In the genomic region with DNA sequence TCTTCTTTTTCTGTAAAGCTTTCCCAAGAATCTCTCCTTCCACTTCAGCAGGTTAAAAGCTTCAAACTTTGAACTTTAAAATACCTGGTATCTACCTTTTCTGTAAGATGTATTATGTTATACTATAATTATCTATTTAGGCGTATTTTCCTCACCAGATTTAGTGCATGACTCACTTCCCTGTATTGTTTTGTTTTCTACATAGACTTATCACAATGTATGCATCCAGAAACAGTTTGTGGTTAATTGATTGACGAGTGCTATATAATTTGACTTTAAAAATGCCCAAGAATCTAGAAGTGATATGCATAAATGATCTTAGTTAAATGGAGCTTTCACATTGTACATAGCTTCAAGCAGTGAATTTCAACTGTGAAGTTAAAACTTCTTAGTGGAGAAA, we compare ENCODE assay signal across 19 cellular contexts.
DNase-seq lines count a peak whose midpoint lies in the region; ATAC-seq, FAIRE-seq and TF ChIP-seq lines count a peak whose summit lies in the region.
"Had no signal": no experiment of that assay in that cellular context is flagged by ENCODE, and none has a peak within 500 bp of the region (broad histone marks: within the 10 kb centered on the region; RNA-seq: fewer than 3 reads in every experiment).

No MANE protein-coding gene starts in this region.

- in situ Hi-C loops in ACHN (cut with HindIII; ENCODE audit: low pct_ligation_motif_present, low pct_unique_long_range_greater_than_20kb, low sequenced_read_pairs), result no loop called here

- H3K9me3 ChIP-seq in astrocyte (ENCODE audit: insufficient read depth, low read depth, low read length), result no peaks in the 10 kb centered on the region

- H3K36me3 ChIP-seq in astrocyte (ENCODE audit: insufficient read depth, low read length), result no peaks in the 10 kb centered on the region

- H3K27ac Mint-ChIP-seq in astrocyte (ENCODE audit: unreplicated experiment), result no peak overlapping the region
- H3K27ac Mint-ChIP-seq: CD4-positive, alpha-beta T cell; H9 had no signal

- TF ChIP-seq CTCF in astrocyte (IDR thresholded peaks at IDR 0.05; ENCODE audit: insufficient read depth, low read depth, low read length) (no peak), foreskin keratinocyte (conservative IDR thresholded peaks at IDR 0.05) (no peak)

- H3K27me3 ChIP-seq in astrocyte (ENCODE audit: insufficient read depth, low read length) (no peaks in the 10 kb centered on the region), foreskin keratinocyte (no peaks in the 10 kb centered on the region)

- no peak overlapping the region for H3K4me3 Mint-ChIP-seq in astrocyte (ENCODE audit: unreplicated experiment)
- H3K4me3 Mint-ChIP-seq: CD4-positive, alpha-beta T cell; H9 had no signal

- no peak for FAIRE-seq in astrocyte (lab: Jason Lieb, UNC)
- FAIRE-seq: GM12878, GM18507, HepG2, HTR-8/SVneo had no signal

- H3K4me1 ChIP-seq in astrocyte (ENCODE audit: insufficient read depth, low read length) (peaks cover 5% of the 10 kb centered on the region), foreskin keratinocyte (peaks cover 7% of the 10 kb centered on the region)

- H3K79me2 ChIP-seq in astrocyte (ENCODE audit: insufficient read depth, low read length), result no peaks in the 10 kb centered on the region

- no peak overlapping the region for H3K27ac ChIP-seq in astrocyte (ENCODE audit: low read depth, low read length)
- no peak overlapping the region for H3K27ac ChIP-seq in foreskin keratinocyte

- no peaks in the 10 kb centered on the region for H3K9me3 Mint-ChIP-seq in astrocyte (ENCODE audit: unreplicated experiment)
- H3K9me3 Mint-ChIP-seq: H9 had no signal

- no peak overlapping the region for H3K9ac ChIP-seq in astrocyte (ENCODE audit: low read length)

- H3K4me2 ChIP-seq in astrocyte (ENCODE audit: low read length), result no peak overlapping the region

- H3K27me3 Mint-ChIP-seq in astrocyte (ENCODE audit: low read depth, unreplicated experiment), result no peaks in the 10 kb centered on the region
- H3K27me3 Mint-ChIP-seq: CD4-positive, alpha-beta T cell had no signal

- DNase-seq in ELR (ENCODE audit: low read depth) (peak; percentile 24), astrocyte (ENCODE audit: low read depth) (peak; percentile 12), dermis blood vessel endothelial cell (peak; percentile 53), foreskin keratinocyte (peak in 1 of 2 donors; percentile 14), ACHN (no peak), T1000 (lab: John Stamatoyannopoulos, UW) (no peak)
- DNase-seq: AML-193; C1 segment of cervical spinal cord; Calu3; CD4-positive, alpha-beta T cell; DMS 273 treated with DMSO at 0.1 percent for 48 hours; GOT3; H9 had no signal

- ATAC-seq in foreskin keratinocyte, result peak; percentile 54
- ATAC-seq in GM21360 (IDR thresholded peaks at IDR 0.05; ENCODE audit: unreplicated experiment), result no peak
- no peak for ATAC-seq in HG03175 (IDR thresholded peaks at IDR 0.05; ENCODE audit: unreplicated experiment)
- ATAC-seq: GM12878, HepG2 had no signal

- no peak overlapping the region for H3K4me3 ChIP-seq in astrocyte (ENCODE audit: insufficient read depth, low read depth, low read length)
- H3K4me3 ChIP-seq: GM12878 had no signal

- H2AFZ ChIP-seq in astrocyte (ENCODE audit: low read depth, low read length), result no peak overlapping the region

- H3K36me3 Mint-ChIP-seq in astrocyte (ENCODE audit: low read depth, unreplicated experiment), result no peaks in the 10 kb centered on the region

- peaks cover 1% of the 10 kb centered on the region for H3K4me1 Mint-ChIP-seq in astrocyte (ENCODE audit: low read depth, unreplicated experiment)
- H3K4me1 Mint-ChIP-seq: H9 had no signal

- no peaks in the 10 kb centered on the region for H4K20me1 ChIP-seq in astrocyte (ENCODE audit: insufficient read depth, low read length)

Comparison
In these comparisons a context has a peak if more than half of its experiments do, and no peak if none do; other contexts are left out.
1. DNase-seq: peak in ELR (single experiment), astrocyte (single experiment) and dermis blood vessel endothelial cell (single experiment); none in ACHN (single experiment) and T1000 (single experiment).